Comparison of ENCODE assay signal across 14 cellular contexts in genomic region chr11:78323356-78323755, GRCh38.
"Had no signal": no experiment of that assay in that cellular context is flagged by ENCODE, and none has a peak within 500 bp of the region (broad histone marks: within the 10 kb centered on the region; RNA-seq: fewer than 3 reads in every experiment).

No MANE protein-coding gene starts in this region.

- H3K9me3 Mint-ChIP-seq: activated T-helper 17 cell treated with anti-CD3 and anti-CD28 coated beads, Interleukin-2, amount 50 U/mL, for 72 hours; central memory CD8-positive, alpha-beta T cell; stimulated activated naive CD8-positive, alpha-beta T cell treated with anti-CD3 and anti-CD28 coated beads, Interleukin-15, amount 100 ng/mL, for 72 hours had no signal

- H3K27ac ChIP-seq: brain microvascular endothelial cell, coronary artery, testis had no signal

- ATAC-seq: activated T-helper 17 cell treated with anti-CD3 and anti-CD28 coated beads, Interleukin-2, amount 50 U/mL, for 72 hours; sciatic nerve; stimulated activated naive CD8-positive, alpha-beta T cell treated with anti-CD3 and anti-CD28 coated beads, Interleukin-15, amount 100 ng/mL, for 72 hours had no signal

- H3K4me3 ChIP-seq: coronary artery, testis had no signal

- H3K27ac Mint-ChIP-seq: activated T-helper 17 cell treated with anti-CD3 and anti-CD28 coated beads, Interleukin-2, amount 50 U/mL, for 72 hours; nephron progenitor cell; stimulated activated naive CD8-positive, alpha-beta T cell treated with anti-CD3 and anti-CD28 coated beads, Interleukin-15, amount 100 ng/mL, for 72 hours had no signal

- DNase-seq: activated CD4-positive, alpha-beta T cell treated with anti-CD3 and anti-CD28 coated beads, Interleukin-2, amount 50 U/mL, for 1 hour; activated naive CD4-positive, alpha-beta T cell treated with Interleukin-2 at 50 U/mL for 16 hours; anterior cingulate cortex; brain microvascular endothelial cell; effector CD8-positive, alpha-beta T cell; foreskin fibroblast; mesendoderm; nephron progenitor cell; stimulated activated naive CD8-positive, alpha-beta T cell treated with anti-CD3 and anti-CD28 coated beads, Interleukin-15, amount 100 ng/mL, for 72 hours; testis had no signal

- H3K4me3 Mint-ChIP-seq: central memory CD8-positive, alpha-beta T cell; nephron progenitor cell; stimulated activated naive CD8-positive, alpha-beta T cell treated with anti-CD3 and anti-CD28 coated beads, Interleukin-15, amount 100 ng/mL, for 72 hours had no signal

- H3K9me3 ChIP-seq: testis had no signal

- H3K36me3 ChIP-seq: brain microvascular endothelial cell had no signal

- H3K4me1 Mint-ChIP-seq: central memory CD8-positive, alpha-beta T cell had no signal

- H3K27me3 Mint-ChIP-seq: activated T-helper 17 cell treated with anti-CD3 and anti-CD28 coated beads, Interleukin-2, amount 50 U/mL, for 72 hours; central memory CD8-positive, alpha-beta T cell; stimulated activated naive CD8-positive, alpha-beta T cell treated with anti-CD3 and anti-CD28 coated beads, Interleukin-15, amount 100 ng/mL, for 72 hours had no signal

- H3K27me3 ChIP-seq: brain microvascular endothelial cell, testis had no signal
